Comparison of ENCODE assay signal across 22 cellular contexts in the genomic region with DNA sequence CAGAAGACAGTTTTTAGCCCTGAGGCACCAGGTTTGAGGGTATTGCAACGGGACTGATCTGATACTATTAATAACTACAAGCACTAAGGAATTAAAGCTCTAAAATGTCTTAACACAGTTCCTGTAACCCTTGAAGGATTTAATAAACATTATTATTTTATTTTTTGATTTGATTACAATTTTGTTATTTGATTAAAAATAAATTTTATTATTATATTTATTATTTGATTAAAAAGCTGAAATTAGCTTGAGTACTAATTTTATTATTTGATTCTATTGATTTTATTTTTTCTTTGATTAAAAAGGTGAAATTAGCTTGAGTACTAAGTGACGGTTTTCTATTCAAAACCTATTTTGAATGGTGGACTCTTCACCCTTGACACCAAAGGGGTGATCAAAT.
"Had no signal": no experiment of that assay in that cellular context is flagged by ENCODE, and none has a peak within 500 bp of the region (broad histone marks: within the 10 kb centered on the region; RNA-seq: fewer than 3 reads in every experiment).

No MANE protein-coding gene starts in this region.

- H3K4me3 Mint-ChIP-seq: dendritic cell treated with granulocyte-macrophage colony-stimulating factor and Interleukin-4, amounts not matched to agents 40 ng/mL and 50 ng/mL, for 4 days; effector memory CD8-positive, alpha-beta T cell; endodermal cell; mesothelial cell of epicardium; naive B cell had no signal

- H3K9me3 Mint-ChIP-seq: dendritic cell treated with granulocyte-macrophage colony-stimulating factor and Interleukin-4, amounts not matched to agents 40 ng/mL and 50 ng/mL, for 4 days; endodermal cell; mesothelial cell of epicardium; naive B cell had no signal

- H3K4me1 Mint-ChIP-seq: naive B cell had no signal

- H3K36me3 Mint-ChIP-seq: mesothelial cell of epicardium had no signal

- H3K27me3 ChIP-seq: colonic mucosa, foreskin keratinocyte, gastrocnemius medialis, left lung had no signal

- H3K4me1 ChIP-seq: colonic mucosa, foreskin keratinocyte, lower lobe of right lung had no signal

- ATAC-seq: effector memory CD8-positive, alpha-beta T cell; foreskin keratinocyte; gastrocnemius medialis; heart right ventricle; left cardiac atrium; left lung; left ventricle myocardium superior; lower lobe of right lung; mucosa of descending colon had no signal

- H3K36me3 ChIP-seq: colonic mucosa, esophagus muscularis mucosa, gastrocnemius medialis, heart right ventricle, left lung, lower lobe of right lung had no signal

- H3K4me3 ChIP-seq: colonic mucosa, esophagus muscularis mucosa, gastrocnemius medialis, heart right ventricle, left lung, lower lobe of right lung, mucosa of descending colon had no signal

- H3K9me3 ChIP-seq: colonic mucosa, esophagus muscularis mucosa, gastrocnemius medialis, heart right ventricle, left lung, lower lobe of right lung, mucosa of descending colon had no signal

- H3K27ac Mint-ChIP-seq: dendritic cell treated with granulocyte-macrophage colony-stimulating factor and Interleukin-4, amounts not matched to agents 40 ng/mL and 50 ng/mL, for 4 days; effector memory CD8-positive, alpha-beta T cell; endodermal cell; mesothelial cell of epicardium had no signal

- H3K27ac ChIP-seq: colonic mucosa, esophagus muscularis mucosa, foreskin keratinocyte, gastrocnemius medialis, heart right ventricle, left lung, lower lobe of right lung had no signal

- H3K27me3 Mint-ChIP-seq: dendritic cell treated with granulocyte-macrophage colony-stimulating factor and Interleukin-4, amounts not matched to agents 40 ng/mL and 50 ng/mL, for 4 days; effector memory CD8-positive, alpha-beta T cell had no signal

- DNase-seq: colonic mucosa; cortex of kidney; effector CD8-positive, alpha-beta T cell; effector memory CD8-positive, alpha-beta T cell; endodermal cell; foreskin keratinocyte; gastrocnemius medialis; glutamatergic neuron; head of caudate nucleus; heart right ventricle; hippocampal formation; islet precursor cell; left cardiac atrium; left lung; left ventricle myocardium superior; lower lobe of right lung; mesenchymal stem cell; mucosa of descending colon; naive B cell had no signal
